8 cellular contexts compared by ENCODE assay signal in genomic region chr2:62197609-62198236, GRCh38. TPM values are rescaled to one million over a fixed set of nuclear protein-coding genes. Genes with fewer than 3 reads are reported as not detected.
A peak's percentile ranks its signal among the peaks of the same experiment; 100 is the strongest.
DNase-seq lines count a peak whose midpoint lies in the region; ATAC-seq and TF ChIP-seq lines count a peak whose summit lies in the region.

No MANE protein-coding gene starts in this region.

- no peak for TF ChIP-seq CTCF in KMS-11 (conservative IDR thresholded peaks at IDR 0.05; ENCODE audit: low read depth, low read length)
- peak; percentile 8 for TF ChIP-seq CTCF in osteocyte (IDR thresholded peaks at IDR 0.05)

- peak overlapping the region; percentile 84; the same call in 1 of the 2 replicates for H3K9ac ChIP-seq in KMS-11

- H3K79me2 ChIP-seq in KMS-11 (ENCODE audit: insufficient read depth, low read depth): peaks cover 60% of the 10 kb centered on the region

- H3K36me3 ChIP-seq in CD4-positive, alpha-beta memory T cell (ENCODE audit: insufficient read depth, low read length): no peaks in the 10 kb centered on the region
- no peaks in the 10 kb centered on the region for H3K36me3 ChIP-seq in KMS-11 (ENCODE audit: insufficient read depth)

- intact Hi-C loops in CD4-positive, alpha-beta memory T cell (cut with micrococcal nuclease): loop anchor here (2.0 to 5.0 kb wide), 9 partner anchors 107 to 1645 kb away; partner anchors contain the start of genes COMMD1, EHBP1, PAPOLG and SANBR
- intact Hi-C loops in head of caudate nucleus (cut with DNase I): loop anchor here (5.0 kb wide), 1 partner anchor 215 kb away; no protein-coding TSS in a partner anchor

- peaks cover 61% of the 10 kb centered on the region for H3K4me1 ChIP-seq in CD4-positive, alpha-beta memory T cell (ENCODE audit: insufficient read depth, low read length)
- peaks cover 49% of the 10 kb centered on the region for H3K4me1 ChIP-seq in KMS-11 (ENCODE audit: low read depth, poor library complexity, severe bottlenecking)

- no peaks in the 10 kb centered on the region for H3K9me3 Mint-ChIP-seq in CD4-positive, alpha-beta memory T cell
- no peaks in the 10 kb centered on the region for H3K9me3 Mint-ChIP-seq in activated T-helper 17 cell treated with anti-CD3 and anti-CD28 coated beads, Interleukin-2, amount 50 U/mL, for 72 hours
- H3K9me3 Mint-ChIP-seq in osteocyte (ENCODE audit: unreplicated experiment): no peaks in the 10 kb centered on the region

- H3K27ac ChIP-seq in CD4-positive, alpha-beta memory T cell (ENCODE audit: low read depth, low read length): peak overlapping the region; percentile 80
- H3K27ac ChIP-seq in KMS-11: peak overlapping the region; percentile 6; the same call in 1 of the 2 replicates

- DNase-seq in CD4-positive, alpha-beta memory T cell: peak in 1 of 5 donors; percentile 17
- peak in 23 of 42 donors; percentile 27 to 69 (median 45) for DNase-seq in head of caudate nucleus
- no peak for DNase-seq in osteocyte (ENCODE audit: extremely low spot score, unreplicated experiment)
- DNase-seq in NCI-H1436 treated with DMSO at 0.1 percent for 48 hours (lab: John Stamatoyannopoulos, UW): no peak

- POLR2A ChIA-PET in CD4-positive, alpha-beta memory T cell (lab: Charles Lee; ENCODE audit: partially characterized antibody): interaction anchor here (0.6 to 1.0 kb wide), 4 partner anchors 22 to 116 kb away, joined by 3 to 4 read pairs (median 3); no protein-coding TSS in a partner anchor

- H3K9me3 ChIP-seq in CD4-positive, alpha-beta memory T cell (ENCODE audit: control insufficient read depth in 1 of 2, low read length in 2 of 2): no peaks in the 10 kb centered on the region

- no peak for ATAC-seq in activated T-helper 17 cell treated with anti-CD3 and anti-CD28 coated beads, Interleukin-2, amount 50 U/mL, for 72 hours (replicated peaks)
- ATAC-seq in HG03039 (IDR thresholded peaks at IDR 0.05; ENCODE audit: unreplicated experiment) (no peak), HG03108 (IDR thresholded peaks at IDR 0.05; ENCODE audit: unreplicated experiment) (no peak)

- H3K4me2 ChIP-seq in KMS-11: peak overlapping the region; percentile 89

- peak overlapping the region; percentile 59 to 93 (median 92) for H3K27ac Mint-ChIP-seq in CD4-positive, alpha-beta memory T cell
- peak overlapping the region; percentile 67 for H3K27ac Mint-ChIP-seq in activated T-helper 17 cell treated with anti-CD3 and anti-CD28 coated beads, Interleukin-2, amount 50 U/mL, for 72 hours
- H3K27ac Mint-ChIP-seq in osteocyte (ENCODE audit: unreplicated experiment): peak overlapping the region; percentile 45

- peaks cover 48% of the 10 kb centered on the region for H4K20me1 ChIP-seq in KMS-11 (ENCODE audit: insufficient read depth)

- peak overlapping the region; percentile 12; the same call in 1 of the 2 replicates for H2AFZ ChIP-seq in KMS-11 (ENCODE audit: low read depth)

- CTCF ChIA-PET in CD4-positive, alpha-beta memory T cell (lab: Charles Lee; ENCODE audit: partially characterized antibody): interaction anchor here (0.7 to 1.2 kb wide), 8 partner anchors 12 to 213 kb away, joined by 3 to 4 read pairs (median 3); no protein-coding TSS in a partner anchor

- H3K27me3 Mint-ChIP-seq in CD4-positive, alpha-beta memory T cell: no peaks in the 10 kb centered on the region
- no peaks in the 10 kb centered on the region for H3K27me3 Mint-ChIP-seq in activated T-helper 17 cell treated with anti-CD3 and anti-CD28 coated beads, Interleukin-2, amount 50 U/mL, for 72 hours
- no peaks in the 10 kb centered on the region for H3K27me3 Mint-ChIP-seq in osteocyte (ENCODE audit: unreplicated experiment)

- peaks cover 43 to 56% (median 50%) of the 10 kb centered on the region in 4 donors for H3K4me1 Mint-ChIP-seq in CD4-positive, alpha-beta memory T cell
- H3K4me1 Mint-ChIP-seq in activated T-helper 17 cell treated with anti-CD3 and anti-CD28 coated beads, Interleukin-2, amount 50 U/mL, for 72 hours: peaks cover 42% of the 10 kb centered on the region
- H3K4me1 Mint-ChIP-seq in osteocyte (ENCODE audit: unreplicated experiment): peaks cover 26% of the 10 kb centered on the region

- H3K36me3 Mint-ChIP-seq in CD4-positive, alpha-beta memory T cell: peaks cover 0 to 4% of the 10 kb centered on the region in 2 donors
- H3K36me3 Mint-ChIP-seq in activated T-helper 17 cell treated with anti-CD3 and anti-CD28 coated beads, Interleukin-2, amount 50 U/mL, for 72 hours (ENCODE audit: low read depth): peaks cover 17% of the 10 kb centered on the region
- no peaks in the 10 kb centered on the region for H3K36me3 Mint-ChIP-seq in osteocyte (ENCODE audit: unreplicated experiment)

- peak overlapping the region; percentile 67 to 86 for H3K4me3 ChIP-seq in CD4-positive, alpha-beta memory T cell (ENCODE audit: low read length in 2 of 2)
- H3K4me3 ChIP-seq in KMS-11 (IDR thresholded peaks at IDR 0.05; ENCODE audit: insufficient read depth, low read depth, low read length): peak overlapping the region; percentile 93

- H3K27me3 ChIP-seq in CD4-positive, alpha-beta memory T cell (ENCODE audit: insufficient read depth, low read length): no peaks in the 10 kb centered on the region
- no peaks in the 10 kb centered on the region for H3K27me3 ChIP-seq in KMS-11 (ENCODE audit: insufficient read depth, low read depth)

- H3K4me3 Mint-ChIP-seq in CD4-positive, alpha-beta memory T cell: peak overlapping the region; percentile 82 to 92 (median 90)
- H3K4me3 Mint-ChIP-seq in activated T-helper 17 cell treated with anti-CD3 and anti-CD28 coated beads, Interleukin-2, amount 50 U/mL, for 72 hours: peak overlapping the region; percentile 81
- peak overlapping the region; percentile 83 for H3K4me3 Mint-ChIP-seq in osteocyte (ENCODE audit: unreplicated experiment)

RNA-seq across cellular contexts. Expression of gene B3GNT2, which starts 1.8 kb away (rescaled TPM):
- 10 to 100 TPM; 18.3 to 18.8 TPM for total RNA-seq in CD4-positive, alpha-beta memory T cell
- polyA plus RNA-seq in CD4-positive, alpha-beta memory T cell: 10 to 100 TPM; 29.8 to 55.7 TPM
- total RNA-seq in activated T-helper 17 cell treated with anti-CD3 and anti-CD28 coated beads, Interleukin-2, amount 50 U/mL, for 72 hours: 10 to 100 TPM; 15.0 to 20.1 TPM
- 7.9 and 8.9 TPM in 2 replicates for total RNA-seq in osteocyte

Comparison
In these comparisons a context has a peak if more than half of its experiments do, and no peak if none do; other contexts are left out.
1. DNase-seq: peak in head of caudate nucleus (23 of 42); none in osteocyte (single experiment) and NCI-H1436 treated with DMSO at 0.1 percent for 48 hours (single experiment).
2. Peak in every context shown above with its lines, with median percentiles within 50 percentile points of each other: H3K27ac Mint-ChIP-seq and H3K4me3 Mint-ChIP-seq.